3 cellular contexts compared by ENCODE assay signal in the genomic region with DNA sequence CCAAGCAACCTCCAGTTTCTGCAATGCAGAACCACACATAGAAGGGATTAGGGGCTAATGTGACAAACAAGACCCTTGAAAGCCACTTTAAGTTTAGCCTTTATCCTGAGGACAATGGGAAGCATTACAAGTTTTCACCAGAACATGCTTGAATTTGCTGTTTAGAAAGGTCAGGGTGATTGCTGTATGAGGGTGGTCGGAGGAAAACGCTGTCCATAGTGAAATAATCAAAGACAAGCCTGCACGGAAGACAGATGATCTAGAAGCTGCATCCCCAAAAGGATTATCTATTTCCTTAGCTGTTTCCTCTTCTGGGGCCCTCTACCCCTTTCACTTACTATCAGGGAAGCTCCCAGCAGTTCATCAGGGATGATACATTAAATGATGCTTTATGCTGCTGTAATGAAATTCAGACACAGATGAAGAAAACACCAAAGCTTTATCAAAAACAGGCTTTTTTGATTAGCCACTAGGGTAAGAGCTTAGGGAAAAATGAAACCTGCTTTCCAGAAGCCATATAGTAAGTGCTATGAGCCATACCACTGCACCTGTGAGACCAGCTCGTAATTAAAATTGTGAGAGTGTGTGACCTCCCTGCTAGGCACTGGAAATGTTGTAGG.
TF ChIP-seq lines count a peak whose summit lies in the region.

No MANE protein-coding gene starts in this region.

TF ChIP-seq in liver, 16 proteins besides CTCF, POLR2A, EP300 and RAD21:
- TF ChIP-seq RXRA (IDR thresholded peaks at IDR 0.05) (no peak), NR2F2 (IDR thresholded peaks at IDR 0.05) (peak; percentile 30), FOXA2 (IDR thresholded peaks at IDR 0.05) (no peak)

TF ChIP-seq in HepG2, 621 proteins besides CTCF, POLR2A, EP300 and RAD21:
- TF ChIP-seq BHLHE40 (IDR thresholded peaks at IDR 0.05; ENCODE audit: low read length) (no peak), ZNF431 (CRISPR knock-in tag; IDR thresholded peaks at IDR 0.05; ENCODE audit: borderline replicate concordance, low read depth) (no peak), KAT2B (IDR thresholded peaks at IDR 0.05; ENCODE audit: borderline replicate concordance, low read depth, low read length) (no peak)

TF ChIP-seq in SK-N-SH treated with all-trans-retinoic acid at 6 μM for 48 hours, 23 proteins besides CTCF, POLR2A, EP300 and RAD21:
- TF ChIP-seq CREB5 (CRISPR knock-in tag; IDR thresholded peaks at IDR 0.05; ENCODE audit: low read depth) (no peak), TCF4 (CRISPR knock-in tag; IDR thresholded peaks at IDR 0.05; ENCODE audit: borderline replicate concordance) (peak; percentile 73; the same call in 1 of the 2 replicates)
